8 cellular contexts compared by ENCODE assay signal in the genomic region with DNA sequence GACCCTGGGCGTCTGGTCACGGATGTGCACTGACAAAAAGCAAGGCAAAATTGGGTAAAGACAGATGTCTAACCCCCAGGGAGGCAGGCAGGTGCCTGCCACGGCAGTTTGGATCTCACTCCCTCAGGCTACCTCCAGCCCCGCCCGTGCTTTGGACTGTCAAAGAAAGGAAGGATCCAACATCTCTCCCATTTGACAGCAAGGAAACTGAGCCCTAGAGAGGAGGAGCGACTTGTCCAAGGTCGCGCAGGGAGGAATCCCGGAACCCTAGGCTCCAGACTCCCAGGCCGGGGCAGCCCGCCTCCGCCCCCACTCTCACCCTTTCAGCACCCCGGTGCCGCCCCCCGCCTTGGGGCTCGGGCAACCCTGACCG. TPM values are rescaled to one million over a fixed set of nuclear protein-coding genes. Genes with fewer than 3 reads are reported as not detected.
DNase-seq lines count a peak whose midpoint lies in the region; ATAC-seq and TF ChIP-seq lines count a peak whose summit lies in the region.

No MANE protein-coding gene starts in this region.

- H3K27ac ChIP-seq in right atrium auricular region, result peak overlapping the region; percentile 95 to 96
- peak overlapping the region; percentile 89 to 99 (median 96) for H3K27ac ChIP-seq in skin epidermis

- H3K36me3 ChIP-seq in right atrium auricular region, result peaks cover 7% of the 10 kb centered on the region

- no peaks in the 10 kb centered on the region for H3K27me3 ChIP-seq in right atrium auricular region

- peak overlapping the region; percentile 82 for H3K27ac Mint-ChIP-seq in activated CD4-positive, alpha-beta memory T cell treated with anti-CD3 and anti-CD28 coated beads for 36 hours

- H3K4me1 ChIP-seq in right atrium auricular region, result peaks cover 0 to 17% of the 10 kb centered on the region in 2 donors

- H3K9me3 Mint-ChIP-seq in activated CD4-positive, alpha-beta memory T cell treated with anti-CD3 and anti-CD28 coated beads for 36 hours, result no peaks in the 10 kb centered on the region

- H3K27me3 Mint-ChIP-seq in activated CD4-positive, alpha-beta memory T cell treated with anti-CD3 and anti-CD28 coated beads for 36 hours, result no peaks in the 10 kb centered on the region

- H3K4me1 Mint-ChIP-seq in activated CD4-positive, alpha-beta memory T cell treated with anti-CD3 and anti-CD28 coated beads for 36 hours (ENCODE audit: low read depth), result peaks cover 24% of the 10 kb centered on the region

- H3K4me3 ChIP-seq in GM12864 (ENCODE audit: low read depth, low read length) (peak overlapping the region; percentile 83), right atrium auricular region (peak overlapping the region; percentile 87 to 89), skin epidermis (peak overlapping the region; percentile 67 to 87 (median 73))

- DNase-seq in GM12864 (ENCODE audit: low read depth) (no peak), right atrium auricular region (ENCODE audit: low spot score) (no peak), HCEC 1CT (no peak), HuH-7.5 (ENCODE audit: low spot score) (no peak)
- DNase-seq in activated CD4-positive, alpha-beta memory T cell treated with anti-CD3 and anti-CD28 coated beads for 36 hours, result no peak

- CTCF ChIA-PET in activated CD4-positive, alpha-beta memory T cell treated with anti-CD3 and anti-CD28 coated beads for 36 hours (lab: Charles Lee), result no interaction called here

- POLR2A ChIA-PET in activated CD4-positive, alpha-beta memory T cell treated with anti-CD3 and anti-CD28 coated beads for 36 hours (lab: Charles Lee), result no interaction called here

- intact Hi-C loops in activated CD4-positive, alpha-beta memory T cell treated with anti-CD3 and anti-CD28 coated beads for 36 hours (cut with micrococcal nuclease), result loop anchor here (2.0 kb wide), 5 partner anchors 26 to 300 kb away; partner anchors contain the start of genes ARPC5L, HSPA5, NR6A1 and RABEPK

- peak; percentile 19 for ATAC-seq in GM19468 (IDR thresholded peaks at IDR 0.05; ENCODE audit: extremely low read depth, unreplicated experiment)
- peak; percentile 24 for ATAC-seq in HG03520 (IDR thresholded peaks at IDR 0.05; ENCODE audit: unreplicated experiment)

- H3K9me3 ChIP-seq in right atrium auricular region, result no peaks in the 10 kb centered on the region

- H3K4me3 Mint-ChIP-seq in activated CD4-positive, alpha-beta memory T cell treated with anti-CD3 and anti-CD28 coated beads for 36 hours, result peak overlapping the region; percentile 79

- peaks cover 17% of the 10 kb centered on the region for H3K36me3 Mint-ChIP-seq in activated CD4-positive, alpha-beta memory T cell treated with anti-CD3 and anti-CD28 coated beads for 36 hours

- TF ChIP-seq CTCF in GM12864 (IDR thresholded peaks at IDR 0.05; ENCODE audit: low read depth, low read length, missing control alignments) (no peak), right atrium auricular region (IDR thresholded peaks at IDR 0.05) (no peak)

RNA-seq across cellular contexts. Expression of gene GOLGA1, which starts 0.4 kb away (rescaled TPM):
- total RNA-seq in activated CD4-positive, alpha-beta memory T cell treated with anti-CD3 and anti-CD28 coated beads for 36 hours, result 10 to 100 TPM; 14.1 to 15.3 TPM
- total RNA-seq in right atrium auricular region, result 10 to 100 TPM; 12.8 to 17.2 TPM
